Comparison of ENCODE assay signal across 8 cellular contexts in the genomic region with DNA sequence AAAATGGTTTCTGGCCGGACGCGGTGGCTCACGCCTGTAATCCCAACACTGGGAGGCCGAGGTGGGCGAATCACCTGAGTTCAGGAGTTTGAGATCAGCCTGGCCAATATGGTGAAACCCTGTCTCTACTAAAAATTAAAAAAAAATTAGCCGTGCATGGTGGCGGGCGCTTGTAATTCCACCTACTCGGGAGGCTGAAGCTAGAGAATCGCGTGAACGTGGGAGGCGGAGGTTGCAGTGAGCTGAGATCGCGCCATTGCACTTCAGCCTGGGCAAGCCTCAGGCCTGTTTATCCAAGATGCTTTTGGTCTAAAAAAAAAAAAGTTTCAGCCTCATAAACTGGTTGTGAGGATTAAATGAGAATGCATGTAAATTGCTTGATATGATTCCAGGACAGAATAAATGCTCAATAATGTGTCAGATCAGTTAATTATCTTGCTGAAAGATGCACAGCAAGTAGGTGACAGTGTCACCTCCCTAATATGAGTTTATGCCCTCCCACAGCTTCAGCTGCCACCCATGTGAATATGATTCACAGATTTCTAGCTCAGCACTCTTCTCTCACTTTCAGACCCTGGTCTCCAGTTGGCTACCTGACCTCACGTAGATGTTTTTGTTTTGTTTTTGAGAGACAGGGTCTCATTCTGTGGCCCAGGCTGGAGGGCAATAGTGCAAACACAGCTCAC. TPM values are rescaled to one million over a fixed set of nuclear protein-coding genes. Genes with fewer than 3 reads are reported as not detected.
DNase-seq lines count a peak whose midpoint lies in the region; ATAC-seq and TF ChIP-seq lines count a peak whose summit lies in the region.

No MANE protein-coding gene starts in this region.

- H3K4me3 Mint-ChIP-seq in activated CD4-positive, alpha-beta T cell treated with anti-CD3 and anti-CD28 coated beads for 36 hours = peak overlapping the region; percentile 86
- H3K4me3 Mint-ChIP-seq in T-helper 17 cell = peak overlapping the region; percentile 92
- peak overlapping the region; percentile 43 for H3K4me3 Mint-ChIP-seq in stimulated activated memory B cell treated with anti-CD40 and anti-IgM and Interleukin-4, amounts not matched to agents 10 μg/mL and 1 μg/mL and 100 μg/mL, for 72 hours

- H3K4me1 Mint-ChIP-seq in activated CD4-positive, alpha-beta T cell treated with anti-CD3 and anti-CD28 coated beads for 36 hours = peaks cover 32% of the 10 kb centered on the region
- H3K4me1 Mint-ChIP-seq in T-helper 17 cell = peaks cover 29% of the 10 kb centered on the region
- peaks cover 42% of the 10 kb centered on the region for H3K4me1 Mint-ChIP-seq in stimulated activated memory B cell treated with anti-CD40 and anti-IgM and Interleukin-4, amounts not matched to agents 10 μg/mL and 1 μg/mL and 100 μg/mL, for 72 hours

- POLR2A ChIA-PET in activated CD4-positive, alpha-beta T cell treated with anti-CD3 and anti-CD28 coated beads for 36 hours (lab: Charles Lee) = interaction anchor here (0.6 to 0.7 kb wide), 2 partner anchors 11 to 87 kb away, joined by 3 to 6 read pairs; no protein-coding TSS in a partner anchor

- peak overlapping the region; percentile 83 for H3K4me3 ChIP-seq in fibroblast of the aortic adventitia (ENCODE audit: low read depth, low read length)

- intact Hi-C loops in activated CD4-positive, alpha-beta T cell treated with anti-CD3 and anti-CD28 coated beads for 36 hours (cut with DNase I, micrococcal nuclease) = loop anchor here in 1 of 2 experiments (10.0 kb wide), 1 partner anchor 424 kb away; no protein-coding TSS in a partner anchor

- H3K9me3 ChIP-seq in T-helper 17 cell (ENCODE audit: control insufficient read depth, low read length, poor library complexity, severe bottlenecking) = no peaks in the 10 kb centered on the region

- peak; percentile 36 for DNase-seq in activated CD4-positive, alpha-beta T cell treated with anti-CD3 and anti-CD28 coated beads for 36 hours
- no peak for DNase-seq in activated CD4-positive, alpha-beta T cell treated with anti-CD3 and anti-CD28 coated beads, Interleukin-2, amount 50 U/mL, for 1 hour
- DNase-seq in T-helper 17 cell = no peak
- DNase-seq in fibroblast of the aortic adventitia (ENCODE audit: low read depth) = no peak
- DNase-seq in SW480 (ENCODE audit: low spot score) = no peak
- DNase-seq in NCI-H2107 (lab: John Stamatoyannopoulos, UW) = no peak

- no peaks in the 10 kb centered on the region for H3K9me3 Mint-ChIP-seq in activated CD4-positive, alpha-beta T cell treated with anti-CD3 and anti-CD28 coated beads for 36 hours (ENCODE audit: low read depth)
- peaks cover 5% of the 10 kb centered on the region for H3K9me3 Mint-ChIP-seq in stimulated activated memory B cell treated with anti-CD40 and anti-IgM and Interleukin-4, amounts not matched to agents 10 μg/mL and 1 μg/mL and 100 μg/mL, for 72 hours

- H3K36me3 Mint-ChIP-seq in activated CD4-positive, alpha-beta T cell treated with anti-CD3 and anti-CD28 coated beads for 36 hours (ENCODE audit: low read depth) = peaks cover 44% of the 10 kb centered on the region
- peaks cover 14% of the 10 kb centered on the region for H3K36me3 Mint-ChIP-seq in T-helper 17 cell (ENCODE audit: low read depth)
- H3K36me3 Mint-ChIP-seq in stimulated activated memory B cell treated with anti-CD40 and anti-IgM and Interleukin-4, amounts not matched to agents 10 μg/mL and 1 μg/mL and 100 μg/mL, for 72 hours = peaks cover 16% of the 10 kb centered on the region

- TF ChIP-seq CTCF in fibroblast of the aortic adventitia (IDR thresholded peaks at IDR 0.05; ENCODE audit: insufficient read depth, low read length) = no peak

- ATAC-seq in activated CD4-positive, alpha-beta T cell treated with anti-CD3 and anti-CD28 coated beads for 36 hours = peak; percentile 34
- no peak for ATAC-seq in T-helper 17 cell
- ATAC-seq in stimulated activated memory B cell treated with anti-CD40 and anti-IgM and Interleukin-4, amounts not matched to agents 10 μg/mL and 1 μg/mL and 100 μg/mL, for 72 hours = no peak
- no peak for ATAC-seq in HG02623 (IDR thresholded peaks at IDR 0.05; ENCODE audit: unreplicated experiment)

- H3K27me3 Mint-ChIP-seq in activated CD4-positive, alpha-beta T cell treated with anti-CD3 and anti-CD28 coated beads for 36 hours = no peaks in the 10 kb centered on the region
- H3K27me3 Mint-ChIP-seq in T-helper 17 cell = no peaks in the 10 kb centered on the region
- H3K27me3 Mint-ChIP-seq in stimulated activated memory B cell treated with anti-CD40 and anti-IgM and Interleukin-4, amounts not matched to agents 10 μg/mL and 1 μg/mL and 100 μg/mL, for 72 hours = no peaks in the 10 kb centered on the region

- H3K27ac Mint-ChIP-seq in activated CD4-positive, alpha-beta T cell treated with anti-CD3 and anti-CD28 coated beads for 36 hours = peak overlapping the region; percentile 73
- H3K27ac Mint-ChIP-seq in T-helper 17 cell = peak overlapping the region; percentile 86
- no peak overlapping the region for H3K27ac Mint-ChIP-seq in stimulated activated memory B cell treated with anti-CD40 and anti-IgM and Interleukin-4, amounts not matched to agents 10 μg/mL and 1 μg/mL and 100 μg/mL, for 72 hours

- CTCF ChIA-PET in activated CD4-positive, alpha-beta T cell treated with anti-CD3 and anti-CD28 coated beads for 36 hours (lab: Charles Lee) = interaction anchor here (0.9 to 1.3 kb wide), 4 partner anchors 8 to 276 kb away, joined by 3 read pairs; no protein-coding TSS in a partner anchor

RNA-seq across cellular contexts. Expression of a gene that starts 1.1 kb away (rescaled TPM):
- total RNA-seq in activated CD4-positive, alpha-beta T cell treated with anti-CD3 and anti-CD28 coated beads for 36 hours = 10 to 100 TPM; 59.4 to 85.2 TPM
- total RNA-seq in T-helper 17 cell (10 to 100 TPM; 17.2 to 25.8 TPM), fibroblast of the aortic adventitia (ENCODE audit: low replicate concordance) (17.0 and 56.6 TPM in 2 replicates)

RNA-seq across cellular contexts. Expression of a gene that starts 47.9 kb away (rescaled TPM):
- total RNA-seq in activated CD4-positive, alpha-beta T cell treated with anti-CD3 and anti-CD28 coated beads for 36 hours = 1 to 10 TPM; 9.0 to 9.8 TPM
- total RNA-seq in T-helper 17 cell (1 to 10 TPM; 2.4 to 4.0 TPM), fibroblast of the aortic adventitia (ENCODE audit: low replicate concordance) (11.9 and 14.5 TPM in 2 replicates)

RNA-seq across cellular contexts. Expression of a gene that starts 48.2 kb away (rescaled TPM):
- total RNA-seq in activated CD4-positive, alpha-beta T cell treated with anti-CD3 and anti-CD28 coated beads for 36 hours = 1 to 10 TPM; 9.2 to 9.8 TPM
- total RNA-seq in T-helper 17 cell (10 to 100 TPM; 10.5 to 13.4 TPM), fibroblast of the aortic adventitia (ENCODE audit: low replicate concordance) (10.2 and 32.2 TPM in 2 replicates)
